ENCODE assay signal across 11 cellular contexts in genomic region chr6:86030875-86031274, GRCh38.
"Had no signal": no experiment of that assay in that cellular context is flagged by ENCODE, and none has a peak within 500 bp of the region (broad histone marks: within the 10 kb centered on the region; RNA-seq: fewer than 3 reads in every experiment).

No MANE protein-coding gene starts in this region.

- H3K27ac Mint-ChIP-seq: activated CD4-positive, alpha-beta memory T cell treated with anti-CD3 and anti-CD28 coated beads, Interleukin-2, amount 10 ng/mL, durations not matched to agents 7 days and 5 days; activated T-cell treated with anti-CD3 and anti-CD28 coated beads, Interleukin-2, amount 50 U/mL, for 24 hours had no signal

- ATAC-seq: lower lobe of right lung; right cardiac atrium; stimulated activated naive CD8-positive, alpha-beta T cell treated with anti-CD3 and anti-CD28 coated beads, Interleukin-15, Interleukin-2, amounts not matched to agents 100 U/mL and 50 U/mL, for 24 hours had no signal

- H3K4me3 Mint-ChIP-seq: activated CD4-positive, alpha-beta memory T cell treated with anti-CD3 and anti-CD28 coated beads, Interleukin-2, amount 10 ng/mL, durations not matched to agents 7 days and 5 days; activated T-cell treated with anti-CD3 and anti-CD28 coated beads, Interleukin-2, amount 50 U/mL, for 24 hours had no signal

- H3K27me3 Mint-ChIP-seq: activated CD4-positive, alpha-beta memory T cell treated with anti-CD3 and anti-CD28 coated beads, Interleukin-2, amount 10 ng/mL, durations not matched to agents 7 days and 5 days; activated T-cell treated with anti-CD3 and anti-CD28 coated beads, Interleukin-2, amount 50 U/mL, for 24 hours had no signal

- H3K9me3 Mint-ChIP-seq: activated CD4-positive, alpha-beta memory T cell treated with anti-CD3 and anti-CD28 coated beads, Interleukin-2, amount 10 ng/mL, durations not matched to agents 7 days and 5 days had no signal

- H3K4me1 Mint-ChIP-seq: activated CD4-positive, alpha-beta memory T cell treated with anti-CD3 and anti-CD28 coated beads, Interleukin-2, amount 10 ng/mL, durations not matched to agents 7 days and 5 days had no signal

- DNase-seq: activated CD4-positive, alpha-beta memory T cell treated with anti-CD3 and anti-CD28 coated beads, Interleukin-2, amount 10 ng/mL, durations not matched to agents 7 days and 5 days; activated CD4-positive, CD25-positive, alpha-beta regulatory T cell treated with anti-CD3 and anti-CD28 coated beads, Interleukin-2, amount 50 U/mL, for 72 hours; activated effector memory CD4-positive, alpha-beta T cell treated with Interleukin-2 at 50 U/mL for 16 hours; activated naive CD4-positive, alpha-beta T cell treated with anti-CD3 and anti-CD28 coated beads, Interleukin-2, amount 50 U/mL, for 16 hours; activated T-cell treated with anti-CD3 and anti-CD28 coated beads, Interleukin-2, amount 50 U/mL, for 24 hours; head of caudate nucleus; lower lobe of right lung; right cardiac atrium; stimulated activated naive CD8-positive, alpha-beta T cell treated with anti-CD3 and anti-CD28 coated beads, Interleukin-15, Interleukin-2, amounts not matched to agents 100 U/mL and 50 U/mL, for 24 hours; T-helper 9 cell; trophoblast cell had no signal
